Comparison of ENCODE assay signal across 35 cellular contexts in genomic region chr14:97420211-97420610, GRCh38.
"Had no signal": no experiment of that assay in that cellular context is flagged by ENCODE, and none has a peak within 500 bp of the region (broad histone marks: within the 10 kb centered on the region; RNA-seq: fewer than 3 reads in every experiment).

No MANE protein-coding gene starts in this region.

- H3K27me3 ChIP-seq: MG63 had no signal

- H3K4me3 ChIP-seq: MG63 had no signal

- DNase-seq: Karpas-422, Kasumi-1, MG63, MM.1S, MV-4-11, NCI-H1048, NCI-H1092, NCI-H1092 treated with DMSO at 0.1 percent for 48 hours, NCI-H1105, NCI-H1105 treated with DMSO at 0.1 percent for 48 hours, NCI-H1417, NCI-H1417 treated with DMSO at 0.1 percent for 48 hours, NCI-H1436, NCI-H1436 treated with DMSO at 0.1 percent for 48 hours, NCI-H146, NCI-H1694, NCI-H1694 treated with DMSO at 0.1 percent for 48 hours, NCI-H187, NCI-H187 treated with DMSO at 0.1 percent for 48 hours, NCI-H1930, NCI-H2029, NCI-H2029 treated with DMSO at 0.1 percent for 48 hours, NCI-H2081, NCI-H2081 treated with DMSO at 0.1 percent for 48 hours, NCI-H2107, NCI-H2171, NCI-H2171 treated with DMSO at 0.1 percent for 48 hours, NCI-H2227 treated with DMSO at 0.1 percent for 48 hours, NCI-H226, NCI-H345, NCI-H446, NCI-H446 treated with DMSO at 0.1 percent for 48 hours, NCI-H510A, NCI-H510A treated with DMSO at 0.1 percent for 48 hours, NCI-H524 had no signal

- H3K9me3 ChIP-seq: MG63 had no signal

- H3K36me3 ChIP-seq: MG63 had no signal
